Comparison of ENCODE assay signal across 18 cellular contexts in genomic region chr1:30872033-30872947, GRCh38. TPM values are rescaled to one million over a fixed set of nuclear protein-coding genes. Genes with fewer than 3 reads are reported as not detected.
A peak's percentile ranks its signal among the peaks of the same experiment; 100 is the strongest.
DNase-seq lines count a peak whose midpoint lies in the region; FAIRE-seq and TF ChIP-seq lines count a peak whose summit lies in the region.
"Had no signal": no experiment of that assay in that cellular context is flagged by ENCODE, and none has a peak within 500 bp of the region (broad histone marks: within the 10 kb centered on the region; RNA-seq: fewer than 3 reads in every experiment).

No MANE protein-coding gene starts in this region.

- H2AK5ac ChIP-seq in H1 (ENCODE audit: low read depth, low read length) = no peak overlapping the region; the same call in 1 of the 2 replicates

- no peaks in the 10 kb centered on the region for H3K23me2 ChIP-seq in H1 (ENCODE audit: low read depth, low read length)

- no peaks in the 10 kb centered on the region; a peak in 1 of 7 replicates for H3K27me3 ChIP-seq in H1 (replicated peaks in 1 of 4; ENCODE audit: control insufficient read depth in 3 of 4, extremely low read depth in 1 of 4, insufficient read depth in 3 of 4, low read length in 3 of 4)
- H3K27me3 ChIP-seq in neural progenitor cell = no peaks in the 10 kb centered on the region
- H3K27me3 ChIP-seq: body of pancreas, foreskin keratinocyte had no signal

- no peaks in the 10 kb centered on the region for H3K9me3 Mint-ChIP-seq in neural progenitor cell
- H3K9me3 Mint-ChIP-seq: memory B cell; natural killer cell treated with Interleukin-12 subunit alpha and Interleukin-12 subunit beta and Interleukin-15 and Interleukin-18, amount 100 ng/mL, for 72 hours; stimulated activated naive CD8-positive, alpha-beta T cell treated with anti-CD3 and anti-CD28 coated beads, Interleukin-15, Interleukin-2, amounts not matched to agents 100 ng/mL and 50 ng/mL, for 24 hours had no signal

- no peaks in the 10 kb centered on the region for H3K79me1 ChIP-seq in H1 (ENCODE audit: low read depth, low read length)

- H3K36me3 Mint-ChIP-seq in neural progenitor cell = peaks cover 19% of the 10 kb centered on the region
- H3K36me3 Mint-ChIP-seq: memory B cell; natural killer cell treated with Interleukin-12 subunit alpha and Interleukin-12 subunit beta and Interleukin-15 and Interleukin-18, amount 100 ng/mL, for 72 hours had no signal

- CTCF ChIA-PET in H1 (lab: Charles Lee; ENCODE audit: partially characterized antibody) = interaction anchor here (1.8 to 7.2 kb wide), 3 partner anchors 39 to 70 kb away, joined by 5 to 41 read pairs (median 31); no protein-coding TSS in a partner anchor

- H4K20me1 ChIP-seq in H1 (replicated peaks in 1 of 2; ENCODE audit: control insufficient read depth in 1 of 2, insufficient read depth in 2 of 2, low read length in 2 of 2) = no peaks in the 10 kb centered on the region
- no peaks in the 10 kb centered on the region for H4K20me1 ChIP-seq in neural progenitor cell (ENCODE audit: low read depth)

- H3K27ac ChIP-seq in H1 (ENCODE audit: low read depth, low read length) (no peak overlapping the region; the same call in 1 of the 2 replicates), neural progenitor cell (no peak overlapping the region)
- H3K27ac ChIP-seq: body of pancreas, foreskin keratinocyte had no signal

- H3K14ac ChIP-seq in H1 (ENCODE audit: insufficient read length) = no peak overlapping the region

- H3K9ac ChIP-seq in H1 (replicated peaks in 1 of 4; ENCODE audit: extremely low read depth in 1 of 4, low read depth in 3 of 4, low read length in 3 of 4) = no peak overlapping the region
- no peak overlapping the region for H3K9ac ChIP-seq in neural progenitor cell

- no peak overlapping the region for H4K5ac ChIP-seq in H1 (ENCODE audit: insufficient read length, low read depth, low read length)

- DNase-seq in HCEC 1CT (peak; percentile 61), OCI-M1 (lab: John Stamatoyannopoulos, UW) (peak; percentile 11), H1 (ENCODE audit: low read depth in 1 of 2, low spot score in 2 of 2) (no peak), neural progenitor cell (ENCODE audit: low spot score) (no peak), T-helper 1 cell (no peak), LoVo (ENCODE audit: low spot score) (no peak), medulla oblongata (ENCODE audit: extremely low spot score) (no peak), GM20000 (ENCODE audit: low spot score) (no peak)
- DNase-seq: activated CD8-positive, alpha-beta memory T cell treated with anti-CD3 and anti-CD28 coated beads, Interleukin-2, amount 50 U/mL, for 4 hours; activated naive CD4-positive, alpha-beta T cell; body of pancreas; effector CD4-positive, alpha-beta T cell; NCI-H1048 had no signal

- no peak for FAIRE-seq in H1 (lab: Jason Lieb, UNC)
- FAIRE-seq: GM19239 had no signal

- no peak for TF ChIP-seq RAD21 in H1 (IDR thresholded peaks at IDR 0.05 in 1 of 2, conservative IDR thresholded peaks at IDR 0.05 in 1 of 2; ENCODE audit: low read depth in 2 of 2, low read length in 2 of 2)

- TF ChIP-seq CTCF in H1 (IDR thresholded peaks at IDR 0.05; ENCODE audit: control extremely low read depth in 1 of 3, insufficient read depth in 1 of 3, low read depth in 1 of 3, low read length in 3 of 3) (no peak), neural progenitor cell (IDR thresholded peaks at IDR 0.05) (no peak), GM20000 (IDR thresholded peaks at IDR 0.05; ENCODE audit: extremely low read depth, missing control alignments) (no peak)

- peaks cover 0 to 8% (median 5%) of the 10 kb centered on the region in 4 experiments; a peak in 4 of 7 replicates for H3K4me1 ChIP-seq in H1 (replicated peaks in 1 of 4; ENCODE audit: control insufficient read depth in 3 of 4, insufficient read depth in 4 of 4, low read length in 3 of 4)
- H3K4me1 ChIP-seq in neural progenitor cell = no peaks in the 10 kb centered on the region
- H3K4me1 ChIP-seq: body of pancreas had no signal

- no peak overlapping the region for H2BK120ac ChIP-seq in H1 (replicated peaks; ENCODE audit: low read depth, low read length)

- no peak overlapping the region for H4K91ac ChIP-seq in H1 (replicated peaks; ENCODE audit: insufficient read length, low read length)

- TF ChIP-seq POLR2A in H1 (IDR thresholded peaks at IDR 0.05; ENCODE audit: control extremely low read depth in 1 of 2, low read depth in 2 of 2, low read length in 2 of 2) = no peak

- H3K4me3 Mint-ChIP-seq in neural progenitor cell = no peak overlapping the region
- H3K4me3 Mint-ChIP-seq: memory B cell; natural killer cell treated with Interleukin-12 subunit alpha and Interleukin-12 subunit beta and Interleukin-15 and Interleukin-18, amount 100 ng/mL, for 72 hours; stimulated activated naive CD8-positive, alpha-beta T cell treated with anti-CD3 and anti-CD28 coated beads, Interleukin-15, Interleukin-2, amounts not matched to agents 100 ng/mL and 50 ng/mL, for 24 hours had no signal

- no peak overlapping the region for H2AFZ ChIP-seq in H1 (ENCODE audit: low read length)
- H2AFZ ChIP-seq in neural progenitor cell (replicated peaks) = no peak overlapping the region

- H3K4me2 ChIP-seq in H1 (ENCODE audit: insufficient read depth in 1 of 2, low read depth in 2 of 2, low read length in 2 of 2) (no peak overlapping the region), neural progenitor cell (no peak overlapping the region)

- H3K36me3 ChIP-seq in H1 (ENCODE audit: control insufficient read depth in 2 of 4, insufficient read depth in 4 of 4, low read length in 3 of 4) = peaks cover 6 to 30% (median 20%) of the 10 kb centered on the region in 4 experiments
- peaks cover 4% of the 10 kb centered on the region for H3K36me3 ChIP-seq in neural progenitor cell

- H2BK5ac ChIP-seq in H1 (ENCODE audit: low read depth, low read length) = 0 out of 2 replicates have a peak overlapping the region, but pooled peaks have one; percentile 52

- no peak overlapping the region for H3K23ac ChIP-seq in H1 (ENCODE audit: insufficient read length)

- H2BK15ac ChIP-seq in H1 (ENCODE audit: low read length) = 0 out of 2 replicates have a peak overlapping the region, but pooled peaks have one; percentile 88

- H3F3A ChIP-seq in neural progenitor cell (ENCODE audit: low read depth) = no peaks in the 10 kb centered on the region

- H3K79me2 ChIP-seq in H1 (ENCODE audit: control insufficient read depth in 1 of 2, insufficient read depth in 2 of 2, low read length in 2 of 2) = no peaks in the 10 kb centered on the region
- no peaks in the 10 kb centered on the region for H3K79me2 ChIP-seq in neural progenitor cell (ENCODE audit: low read depth)

- H2BK20ac ChIP-seq in H1 (ENCODE audit: low read length) = peak overlapping the region; percentile 80; the same call in 1 of the 2 replicates

- H2BK12ac ChIP-seq in H1 (ENCODE audit: low read depth, low read length) = 0 out of 2 replicates have a peak overlapping the region, but pooled peaks have one; percentile 84

- H3K9me3 ChIP-seq in H1 (ENCODE audit: insufficient read depth in 2 of 2, low read depth in 1 of 2, low read length in 1 of 2) (peaks cover 26 to 30% of the 10 kb centered on the region in 2 experiments), neural progenitor cell (ENCODE audit: low read depth) (no peaks in the 10 kb centered on the region)
- H3K9me3 ChIP-seq: body of pancreas had no signal

- POLR2A ChIA-PET in H1 (lab: Charles Lee; ENCODE audit: partially characterized antibody) = interaction anchor here (0.8 to 1.9 kb wide), 7 partner anchors 10 to 48 kb away, joined by 3 to 6 read pairs (median 4); no protein-coding TSS in a partner anchor

- H3K4me3 ChIP-seq in H1 (ENCODE audit: extremely low read depth in 1 of 4, insufficient read depth in 2 of 4, low read depth in 3 of 4, low read length in 4 of 4) (no peak overlapping the region; a peak in 1 of 8 replicates), neural progenitor cell (no peak overlapping the region)
- H3K4me3 ChIP-seq: body of pancreas had no signal

- TF ChIP-seq EP300 in H1 (IDR thresholded peaks at IDR 0.05; ENCODE audit: borderline replicate concordance in 1 of 2, low read depth in 2 of 2, low read length in 2 of 2) = no peak

- H4K8ac ChIP-seq in H1 (ENCODE audit: extremely low read depth, insufficient read depth, low read length) = no peak overlapping the region

- peaks cover 18% of the 10 kb centered on the region for H3K4me1 Mint-ChIP-seq in neural progenitor cell

- H3K18ac ChIP-seq in H1 (ENCODE audit: extremely low read depth, low read length) = no peak overlapping the region

- WGBS in H1 (ENCODE audit: extremely low coverage in 1 of 2, insufficient coverage in 1 of 2, insufficient read length in 1 of 2, insufficient replicate concordance in 2 of 2, low coverage in 1 of 2, low lambda C conversion rate in 2 of 2, missing lambda C conversion rate in 1 of 2), 2 experiments = 88% methylated on average over 9 of the region's 9 CpGs; no CpG with 5 or more reads in 1 of the 2 experiments

- peak overlapping the region; percentile 21 for H3K27ac Mint-ChIP-seq in neural progenitor cell
- H3K27ac Mint-ChIP-seq: memory B cell; natural killer cell treated with Interleukin-12 subunit alpha and Interleukin-12 subunit beta and Interleukin-15 and Interleukin-18, amount 100 ng/mL, for 72 hours; stimulated activated naive CD8-positive, alpha-beta T cell treated with anti-CD3 and anti-CD28 coated beads, Interleukin-15, Interleukin-2, amounts not matched to agents 100 ng/mL and 50 ng/mL, for 24 hours had no signal

- H3K4ac ChIP-seq in H1 (replicated peaks; ENCODE audit: insufficient read length, low read depth, low read length) = no peak overlapping the region

- no peak overlapping the region for H3K56ac ChIP-seq in H1 (replicated peaks; ENCODE audit: insufficient read length, low read depth, low read length)

- H3K27me3 Mint-ChIP-seq in neural progenitor cell (ENCODE audit: insufficient read depth, low read depth) = peaks cover 3% of the 10 kb centered on the region

TF ChIP-seq in H1, 55 proteins besides CTCF, POLR2A, EP300 and RAD21 (continues in another document):
- no peak for TF ChIP-seq MAX (IDR thresholded peaks at IDR 0.05)
- TF ChIP-seq EGR1 (IDR thresholded peaks at IDR 0.05; ENCODE audit: borderline replicate concordance, low read depth, low read length) = no peak
- no peak for TF ChIP-seq FOSL1 (IDR thresholded peaks at IDR 0.05; ENCODE audit: insufficient read depth, low read depth, low read length)

RNA-seq across cellular contexts. Expression of gene SDC3, which starts 36.3 kb away (rescaled TPM):
- total RNA-seq in H1 (2021; fragmentation: NEBNext Ultra II Directional; extraction: Animal tissue kit (Norgen Biotek cat#: 25700)) = 26.8 and 27.0 TPM in 2 replicates
- polyA plus RNA-seq in H1 (2011; rRNA removed) = 7.0 and 12.7 TPM in 2 replicates
- polyA plus RNA-seq in H1 (2011; cell fraction: cytosol; rRNA removed) = 8.1 TPM
- 18.5 TPM for polyA plus RNA-seq in H1 (2011; cell fraction: nucleus; rRNA removed)
- polyA plus RNA-seq in H1 (2012, experiment 1 of 2) = 17.6 to 28.5 TPM (median 21.8 TPM) in 4 replicates
- 15.0 TPM for polyA plus RNA-seq in H1 (2012, experiment 2 of 2)
- polyA plus RNA-seq in H1 (2013, experiment 1 of 2) = 32.4 TPM
- polyA plus RNA-seq in H1 (2013, experiment 2 of 2) = 33.1 TPM
- polyA minus RNA-seq in H1 (2011; rRNA and poly(A)+ RNA removed) = 8.2 and 9.3 TPM in 2 replicates
- polyA minus RNA-seq in H1 (2011; cell fraction: cytosol; rRNA and poly(A)+ RNA removed) = 15.2 TPM
- 12.0 TPM for polyA minus RNA-seq in H1 (2011; cell fraction: nucleus; rRNA and poly(A)+ RNA removed)
- total RNA-seq in neural progenitor cell (ENCODE audit: low replicate concordance) = 23.0 and 45.1 TPM in 2 replicates

Comparison
In these comparisons a context has a peak if more than half of its experiments do, and no peak if none do; other contexts are left out.
1. DNase-seq: peak in HCEC 1CT (single experiment) and OCI-M1 (single experiment); none in H1 (0 of 2), neural progenitor cell (single experiment), T-helper 1 cell (0 of 5), LoVo (single experiment), medulla oblongata (single experiment) and GM20000 (single experiment).